17 cellular contexts compared by ENCODE assay signal in the genomic region with DNA sequence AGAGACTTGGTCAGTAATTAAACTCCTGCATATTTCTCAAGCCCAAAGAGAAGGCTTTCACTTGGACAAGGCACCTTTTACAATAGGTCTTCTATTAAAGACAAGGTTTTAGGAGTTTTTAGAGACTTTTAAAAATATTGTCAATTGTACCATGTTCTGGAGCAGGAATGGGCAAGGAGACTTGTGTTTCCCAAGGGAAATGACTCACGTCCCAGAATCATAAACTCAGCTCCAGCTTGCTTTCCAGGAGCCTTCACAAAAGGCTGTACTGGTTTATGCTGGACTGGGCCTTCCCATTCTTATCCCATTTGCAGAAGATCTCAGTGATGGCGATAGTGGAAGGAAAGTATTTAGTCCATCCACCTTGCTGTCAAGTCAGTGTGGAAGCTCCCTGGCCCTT. TPM values are rescaled to one million over a fixed set of nuclear protein-coding genes. Genes with fewer than 3 reads are reported as not detected.
A peak's percentile ranks its signal among the peaks of the same experiment; 100 is the strongest.
DNase-seq lines count a peak whose midpoint lies in the region; ATAC-seq and TF ChIP-seq lines count a peak whose summit lies in the region.
"Had no signal": no experiment of that assay in that cellular context is flagged by ENCODE, and none has a peak within 500 bp of the region (broad histone marks: within the 10 kb centered on the region; RNA-seq: fewer than 3 reads in every experiment).

No MANE protein-coding gene starts in this region.

- H3K27me3 ChIP-seq in A673 (replicated peaks; ENCODE audit: insufficient read depth, low read depth, low read length, poor library complexity) = no peaks in the 10 kb centered on the region

- H3K9me3 Mint-ChIP-seq in activated T-helper 17 cell treated with anti-CD3 and anti-CD28 coated beads, Interleukin-2, amount 50 U/mL, for 72 hours = no peaks in the 10 kb centered on the region
- H3K9me3 Mint-ChIP-seq: nephron progenitor cell had no signal

- no TSS peak for BruUV-seq in A673 (replicated peaks; lab: Mats Ljungman, UMichigan)

- POLR2A ChIA-PET in A673 (lab: Charles Lee; ENCODE audit: low non-redundant PET) = no interaction called here

- no peak for ATAC-seq in HG03159 (IDR thresholded peaks at IDR 0.05; ENCODE audit: unreplicated experiment)
- no peak for ATAC-seq in activated T-helper 17 cell treated with anti-CD3 and anti-CD28 coated beads, Interleukin-2, amount 50 U/mL, for 72 hours (replicated peaks)

- H3K27me3 Mint-ChIP-seq in activated T-helper 17 cell treated with anti-CD3 and anti-CD28 coated beads, Interleukin-2, amount 50 U/mL, for 72 hours = peaks cover 9% of the 10 kb centered on the region

- no peaks in the 10 kb centered on the region for H3K9me3 ChIP-seq in A673 (ENCODE audit: low read depth, low read length, poor library complexity, severe bottlenecking)

- H3K4me3 Mint-ChIP-seq in activated T-helper 17 cell treated with anti-CD3 and anti-CD28 coated beads, Interleukin-2, amount 50 U/mL, for 72 hours = no peak overlapping the region
- H3K4me3 Mint-ChIP-seq: nephron progenitor cell had no signal

- H3K4me3 ChIP-seq in A673 (ENCODE audit: low read depth, low read length, poor library complexity, severe bottlenecking) = no peak overlapping the region
- no peak overlapping the region for H3K4me3 ChIP-seq in astrocyte of the spinal cord (ENCODE audit: low read depth, low read length)

- no peaks in the 10 kb centered on the region for H3K36me3 ChIP-seq in A673 (ENCODE audit: insufficient read depth, low read length, poor library complexity, severe bottlenecking)

- no peak overlapping the region for H3K27ac Mint-ChIP-seq in activated T-helper 17 cell treated with anti-CD3 and anti-CD28 coated beads, Interleukin-2, amount 50 U/mL, for 72 hours
- H3K27ac Mint-ChIP-seq: nephron progenitor cell had no signal

- H3K27ac ChIP-seq in A673 (ENCODE audit: low read depth, low read length, poor library complexity, severe bottlenecking) = no peak overlapping the region
- H3K27ac ChIP-seq: VCaP had no signal

- DNase-seq in A673 (ENCODE audit: low spot score) (peak; percentile 69), HCEC 1CT (peak; percentile 60), astrocyte of the spinal cord (ENCODE audit: low read depth, low spot score) (peak; percentile 71), hepatic stellate cell (ENCODE audit: low spot score) (peak; percentile 63), NCI-H446 (lab: John Stamatoyannopoulos, UW) (no peak), RKO (ENCODE audit: low spot score) (no peak)
- DNase-seq: activated CD8-positive, alpha-beta memory T cell treated with anti-CD3 and anti-CD28 coated beads for 24 hours; activated gamma-delta T cell treated with Interleukin-2 at 50 U/mL for 16 hours; DMS 273 treated with DMSO at 0.1 percent for 48 hours; KBM-7; NCI-H1417; NCI-H345; nephron progenitor cell; stimulated activated CD4-positive, alpha-beta T cell treated with anti-CD3 and anti-CD28 coated beads, Interleukin-2, amount 100 ng/mL, for 48 hours had no signal

- in situ Hi-C loops in astrocyte of the spinal cord (cut with HindIII; ENCODE audit: low sequenced_read_pairs) = no loop called here

- peaks cover 11% of the 10 kb centered on the region for H3K4me1 ChIP-seq in A673 (ENCODE audit: insufficient read depth, low read length, poor library complexity, severe bottlenecking)

- H3K36me3 Mint-ChIP-seq in activated T-helper 17 cell treated with anti-CD3 and anti-CD28 coated beads, Interleukin-2, amount 50 U/mL, for 72 hours (ENCODE audit: low read depth) = no peaks in the 10 kb centered on the region

- no peak for TF ChIP-seq CTCF in A673 (conservative IDR thresholded peaks at IDR 0.05; ENCODE audit: low read depth, low read length)
- no peak for TF ChIP-seq CTCF in astrocyte of the spinal cord (IDR thresholded peaks at IDR 0.05; ENCODE audit: low read depth, low read length)

- intact Hi-C loops in A673 (cut with micrococcal nuclease; ENCODE audit: unreplicated experiment) = no loop called here

- CTCF ChIA-PET in A673 (lab: Charles Lee) = no interaction called here

- H3K4me1 Mint-ChIP-seq in activated T-helper 17 cell treated with anti-CD3 and anti-CD28 coated beads, Interleukin-2, amount 50 U/mL, for 72 hours = no peaks in the 10 kb centered on the region

RNA-seq across cellular contexts. Expression of a gene that starts 7.8 kb away (rescaled TPM):
- 52.6 and 58.7 TPM in 2 replicates for total RNA-seq in A673 (2021)
- total RNA-seq in activated T-helper 17 cell treated with anti-CD3 and anti-CD28 coated beads, Interleukin-2, amount 50 U/mL, for 72 hours = under 1 TPM; 0.17 to 0.74 TPM

Comparison
In these comparisons a context has a peak if more than half of its experiments do, and no peak if none do; other contexts are left out.
1. DNase-seq: peak in A673 (single experiment), HCEC 1CT (single experiment), astrocyte of the spinal cord (single experiment) and hepatic stellate cell (single experiment); none in NCI-H446 (0 of 2) and RKO (single experiment).
2. RNA of a gene that starts 7.8 kb away (total RNA-seq): 52.6 to 58.7 TPM in A673; 0.17 to 0.74 TPM in activated T-helper 17 cell treated with anti-CD3 and anti-CD28 coated beads, Interleukin-2, amount 50 U/mL, for 72 hours; every median in the first group is over 10 times any median in the second.